In the genomic region with DNA sequence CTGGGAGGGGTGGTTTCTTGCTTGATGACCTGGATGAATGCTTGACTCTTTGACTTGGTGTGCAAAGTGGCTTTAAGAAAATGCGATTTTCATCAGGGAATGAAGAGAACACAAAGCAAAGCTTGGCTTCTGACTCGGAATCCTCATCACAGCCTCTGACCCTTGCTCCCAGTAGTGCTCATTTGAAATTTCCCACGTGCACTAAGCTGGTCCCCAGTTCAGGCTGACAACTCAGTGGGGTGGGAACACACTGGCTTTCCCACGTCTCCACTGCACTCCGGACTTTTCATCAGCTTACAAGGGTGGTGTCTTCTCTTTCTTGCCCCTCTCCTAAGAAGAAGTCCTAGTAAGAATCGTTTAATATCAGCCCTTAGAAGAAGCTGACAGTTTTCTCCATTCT, we compare ENCODE assay signal across 22 cellular contexts. TPM values are rescaled to one million over a fixed set of nuclear protein-coding genes. Genes with fewer than 3 reads are reported as not detected.
DNase-seq lines count a peak whose midpoint lies in the region; ATAC-seq and TF ChIP-seq lines count a peak whose summit lies in the region.
"Had no signal": no experiment of that assay in that cellular context is flagged by ENCODE, and none has a peak within 500 bp of the region (broad histone marks: within the 10 kb centered on the region; RNA-seq: fewer than 3 reads in every experiment).

No MANE protein-coding gene starts in this region.

- intact Hi-C loops in heart left ventricle (cut with DNase I) (no loop called here), Right ventricle myocardium superior (cut with DNase I) (no loop called here), left ventricle myocardium superior (cut with micrococcal nuclease) (no loop called here)

- H3K9me3 ChIP-seq in heart left ventricle = no peaks in the 10 kb centered on the region
- H3K9me3 ChIP-seq in right atrium auricular region = no peaks in the 10 kb centered on the region
- H3K9me3 ChIP-seq: BE2C, BLaER1 had no signal

- no peak for TF ChIP-seq POLR2A in heart left ventricle (IDR thresholded peaks at IDR 0.05)

- H3K4me1 ChIP-seq in heart left ventricle (peaks cover 0 to 11% (median 0%) of the 10 kb centered on the region in 12 donors), right atrium auricular region (no peaks in the 10 kb centered on the region)
- H3K4me1 ChIP-seq: BE2C, BLaER1 had no signal

- DNase-seq in heart left ventricle (peak in 3 of 5 donors; percentile 16 to 30 (median 17)), Right ventricle myocardium superior (no peak), left ventricle myocardium superior (no peak), right atrium auricular region (ENCODE audit: low spot score) (no peak), GM19240 (ENCODE audit: insufficient read length, low spot score) (no peak)
- DNase-seq: 8988T; ACHN; BE2C; C1 segment of cervical spinal cord; CD4-positive, alpha-beta memory T cell; CD4-positive, CD25-positive, alpha-beta regulatory T cell; CD8-positive, alpha-beta memory T cell; COR-L47; DMS 273 treated with DMSO at 0.1 percent for 48 hours; DMS153; DMS53; DMS79; DND-41; EL; GDM1 had no signal

- H3K27me3 ChIP-seq in heart left ventricle = no peaks in the 10 kb centered on the region
- H3K27me3 ChIP-seq in right atrium auricular region = no peaks in the 10 kb centered on the region
- H3K27me3 ChIP-seq: BE2C had no signal

- H3K4me3 ChIP-seq in heart left ventricle = no peak overlapping the region
- no peak overlapping the region for H3K4me3 ChIP-seq in right atrium auricular region
- H3K4me3 ChIP-seq: BLaER1, GM12878 had no signal

- ATAC-seq in heart left ventricle (peak in 1 of 4 donors; percentile 48), Right ventricle myocardium superior (ENCODE audit: poor library complexity) (no peak), left ventricle myocardium superior (peak; percentile 43)
- ATAC-seq: GM12878 had no signal

- H3K27ac ChIP-seq in heart left ventricle (peak overlapping the region in 2 of 12 donors; percentile 38 to 48), right atrium auricular region (no peak overlapping the region)
- H3K27ac ChIP-seq: BLaER1 had no signal

- peaks cover 0 to 5% (median 0%) of the 10 kb centered on the region in 9 donors for H3K36me3 ChIP-seq in heart left ventricle
- H3K36me3 ChIP-seq in right atrium auricular region = no peaks in the 10 kb centered on the region
- H3K36me3 ChIP-seq: BE2C, BLaER1 had no signal

- 63 to 86% (median 74%) methylated on average over 6 of the region's 6 CpGs for WGBS in heart left ventricle, 4 donors

- TF ChIP-seq CTCF in heart left ventricle (IDR thresholded peaks at IDR 0.05) (no peak), right atrium auricular region (IDR thresholded peaks at IDR 0.05) (no peak)

RNA-seq across cellular contexts. Expression of a gene that starts 53.3 kb away (rescaled TPM):
- 10 to 100 TPM; 23.0 to 64.4 (median 56.2) TPM for total RNA-seq in heart left ventricle
- 10 to 100 TPM; 32.7 to 73.8 TPM for polyA plus RNA-seq in heart left ventricle
- total RNA-seq in Right ventricle myocardium superior = 54.6 TPM
- total RNA-seq in left ventricle myocardium superior = 57.7 TPM
- 10 to 100 TPM; 24.0 to 25.0 TPM for total RNA-seq in right atrium auricular region

Comparison
In these comparisons a context has a peak if more than half of its experiments do, and no peak if none do; other contexts are left out.
1. DNase-seq: peak in heart left ventricle (3 of 5); none in Right ventricle myocardium superior (single experiment), left ventricle myocardium superior (single experiment), right atrium auricular region (single experiment) and GM19240 (single experiment).